In the genomic region with DNA sequence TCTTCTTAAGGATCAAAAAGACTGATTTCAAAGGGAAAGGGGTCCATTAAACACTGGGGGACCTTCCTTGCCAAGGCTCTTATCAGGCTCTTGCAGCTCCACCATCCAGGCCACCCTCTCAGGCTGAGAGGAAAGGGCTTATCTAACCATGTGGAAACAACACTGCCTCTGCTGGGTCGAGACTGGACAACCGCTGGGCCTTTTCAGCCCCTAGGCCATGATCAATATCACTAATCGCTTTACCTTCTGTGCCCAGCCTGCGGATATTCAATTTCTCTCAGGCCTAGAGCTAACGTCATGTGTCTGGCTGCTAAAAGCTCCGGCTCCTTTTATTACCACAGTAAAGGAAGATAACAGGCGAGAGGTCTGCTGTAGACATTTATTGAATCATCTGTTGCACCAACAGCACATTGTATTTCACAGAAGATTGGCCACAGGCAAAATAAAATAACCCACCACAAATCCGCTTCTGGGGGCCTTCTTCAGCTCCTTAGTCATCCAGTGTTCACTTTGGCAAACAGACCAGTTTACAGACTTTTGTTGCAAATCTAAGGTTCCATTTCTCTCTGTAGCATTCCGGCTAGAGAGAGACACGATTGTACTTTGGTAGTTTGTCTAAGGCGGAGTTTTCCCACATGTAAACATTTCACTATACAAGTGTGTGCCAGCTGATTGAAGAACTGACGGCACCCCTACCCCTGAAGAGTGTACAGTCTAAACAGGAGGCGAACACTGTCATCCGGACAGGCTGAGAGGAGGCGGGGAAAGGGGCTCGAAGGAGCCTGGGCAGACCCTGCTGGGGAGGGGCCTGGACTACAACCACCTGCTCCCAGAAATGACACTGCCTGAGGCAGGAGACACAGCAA, we compare ENCODE assay signal across 1 cellular context.
TF ChIP-seq lines count a peak whose summit lies in the region.

No MANE protein-coding gene starts in this region.

TF ChIP-seq in SK-N-SH treated with all-trans-retinoic acid at 6 μM for 48 hours, 23 proteins besides CTCF, POLR2A, EP300 and RAD21 (continued from another document):
- TF ChIP-seq, protein P1, sequence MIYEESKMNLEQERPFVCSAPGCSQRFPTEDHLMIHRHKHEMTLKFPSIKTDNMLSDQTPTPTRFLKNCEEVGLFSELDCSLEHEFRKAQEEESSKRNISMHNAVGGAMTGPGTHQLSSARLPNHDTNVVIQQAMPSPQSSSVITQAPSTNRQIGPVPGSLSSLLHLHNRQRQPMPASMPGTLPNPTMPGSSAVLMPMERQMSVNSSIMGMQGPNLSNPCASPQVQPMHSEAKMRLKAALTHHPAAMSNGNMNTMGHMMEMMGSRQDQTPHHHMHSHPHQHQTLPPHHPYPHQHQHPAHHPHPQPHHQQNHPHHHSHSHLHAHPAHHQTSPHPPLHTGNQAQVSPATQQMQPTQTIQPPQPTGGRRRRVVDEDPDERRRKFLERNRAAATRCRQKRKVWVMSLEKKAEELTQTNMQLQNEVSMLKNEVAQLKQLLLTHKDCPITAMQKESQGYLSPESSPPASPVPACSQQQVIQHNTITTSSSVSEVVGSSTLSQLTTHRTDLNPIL (CRISPR knock-in tag; IDR thresholded peaks at IDR 0.05; ENCODE audit: low read depth): peak; percentile 51; the same call in 1 of the 2 replicates
- no peak for TF ChIP-seq CSDC2 (CRISPR knock-in tag; IDR thresholded peaks at IDR 0.05)
- no peak for TF ChIP-seq ZNF70 (CRISPR knock-in tag; IDR thresholded peaks at IDR 0.05)
- peak; percentile 83 for TF ChIP-seq GLIS3 (CRISPR knock-in tag; IDR thresholded peaks at IDR 0.05)
- TF ChIP-seq ARNTL (CRISPR knock-in tag; IDR thresholded peaks at IDR 0.05; ENCODE audit: borderline replicate concordance, low read depth): no peak
- TF ChIP-seq ISL1 (CRISPR knock-in tag; IDR thresholded peaks at IDR 0.05): peak; percentile 72
- peak; percentile 38; the same call in 1 of the 2 replicates for TF ChIP-seq ZFP30 (CRISPR knock-in tag; IDR thresholded peaks at IDR 0.05)
